In genomic region chr12:67633024-67633423, GRCh38 we compare ENCODE assay signal across 16 cellular contexts.
"Had no signal": no experiment of that assay in that cellular context is flagged by ENCODE, and none has a peak within 500 bp of the region (broad histone marks: within the 10 kb centered on the region; RNA-seq: fewer than 3 reads in every experiment).

No MANE protein-coding gene starts in this region.

- H3K9me3 Mint-ChIP-seq: dendritic cell treated with granulocyte-macrophage colony-stimulating factor and Interleukin-4, amounts not matched to agents 40 ng/mL and 50 ng/mL, for 4 days; mesothelial cell of epicardium had no signal

- H3K27ac ChIP-seq: foreskin keratinocyte, lower lobe of right lung, transverse colon, vagina had no signal

- H3K36me3 ChIP-seq: lower lobe of right lung, transverse colon, vagina had no signal

- H3K36me3 Mint-ChIP-seq: mesothelial cell of epicardium had no signal

- ATAC-seq: activated T-cell treated with anti-CD3 and anti-CD28 coated beads, Interleukin-2, amount 50 U/mL, for 4 hours; effector memory CD8-positive, alpha-beta T cell; foreskin keratinocyte had no signal

- H3K27ac Mint-ChIP-seq: mesothelial cell of epicardium had no signal

- H3K27me3 Mint-ChIP-seq: effector memory CD8-positive, alpha-beta T cell had no signal

- DNase-seq: activated CD4-positive, alpha-beta T cell treated with anti-CD3 and anti-CD28 coated beads, Interleukin-2, amount 50 U/mL, for 48 hours; activated CD4-positive, CD25-positive, alpha-beta regulatory T cell treated with anti-CD3 and anti-CD28 coated beads, Interleukin-2, amount 50 U/mL, for 72 hours; activated gamma-delta T cell; activated T-cell treated with anti-CD3 and anti-CD28 coated beads, Interleukin-2, amount 50 U/mL, for 4 hours; cerebellar nuclear complex; effector memory CD8-positive, alpha-beta T cell; foreskin keratinocyte; glutamatergic neuron; stimulated activated CD4-positive, alpha-beta T cell treated with anti-CD3 and anti-CD28 coated beads, Interleukin-2, amount 100 ng/mL, for 48 hours; stimulated activated naive CD4-positive, alpha-beta T cell; T1000; transverse colon had no signal

- H3K4me1 ChIP-seq: foreskin keratinocyte, vagina had no signal

- H3K27me3 ChIP-seq: transverse colon, vagina had no signal

- H3K4me3 Mint-ChIP-seq: activated T-cell treated with anti-CD3 and anti-CD28 coated beads, Interleukin-2, amount 50 U/mL, for 4 hours; dendritic cell treated with granulocyte-macrophage colony-stimulating factor and Interleukin-4, amounts not matched to agents 40 ng/mL and 50 ng/mL, for 4 days; mesothelial cell of epicardium had no signal

- H3K4me3 ChIP-seq: lower lobe of right lung, transverse colon, vagina had no signal

- H3K9me3 ChIP-seq: lower lobe of right lung, transverse colon, vagina had no signal
